In the genomic region with DNA sequence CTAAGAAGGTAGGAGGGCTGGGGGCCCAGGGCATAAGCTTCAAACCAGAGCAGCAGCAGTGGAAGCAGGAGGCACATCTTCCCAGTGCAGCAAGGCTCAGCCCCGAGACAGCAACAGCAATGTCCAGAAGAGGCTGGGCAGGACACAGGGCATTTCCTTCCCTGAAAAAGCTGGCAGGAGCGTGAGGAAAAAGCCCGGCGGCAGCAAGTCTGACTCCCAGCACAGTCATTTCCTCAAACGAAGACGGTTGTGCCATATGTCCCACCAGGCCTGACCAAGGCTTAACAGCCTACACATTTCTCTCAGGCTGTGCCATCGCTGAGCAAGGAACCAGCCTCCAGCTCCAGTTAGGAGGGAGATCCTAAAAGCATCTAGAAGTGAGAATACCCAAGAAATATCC, we compare ENCODE assay signal across 16 cellular contexts.
A peak's percentile ranks its signal among the peaks of the same experiment; 100 is the strongest.
DNase-seq lines count a peak whose midpoint lies in the region; ATAC-seq and TF ChIP-seq lines count a peak whose summit lies in the region.
"Had no signal": no experiment of that assay in that cellular context is flagged by ENCODE, and none has a peak within 500 bp of the region (broad histone marks: within the 10 kb centered on the region; RNA-seq: fewer than 3 reads in every experiment).

No MANE protein-coding gene starts in this region.

- no peak for TF ChIP-seq CTCF in cardiac fibroblast (IDR thresholded peaks at IDR 0.05; ENCODE audit: low read depth, low read length)
- TF ChIP-seq CTCF in neural crest cell (conservative IDR thresholded peaks at IDR 0.05) = no peak

- intact Hi-C loops in left cardiac atrium (cut with DNase I) = no loop called here
- intact Hi-C loops in Right ventricle myocardium superior (cut with DNase I) = no loop called here

- no peak overlapping the region for H3K4me3 ChIP-seq in cardiac fibroblast (replicated peaks in 1 of 2; ENCODE audit: low read depth in 2 of 2, low read length in 2 of 2)
- H3K4me3 ChIP-seq: SK-N-MC had no signal

- no peak overlapping the region for H3K4me3 Mint-ChIP-seq in neural crest cell
- H3K4me3 Mint-ChIP-seq: CD8-positive, alpha-beta T cell had no signal

- peaks cover 2% of the 10 kb centered on the region for H3K9me3 Mint-ChIP-seq in neural crest cell
- H3K9me3 Mint-ChIP-seq: CD8-positive, alpha-beta T cell had no signal

- H3K36me3 Mint-ChIP-seq in neural crest cell (ENCODE audit: low read depth) = peaks cover 2% of the 10 kb centered on the region
- H3K36me3 Mint-ChIP-seq: CD8-positive, alpha-beta T cell had no signal

- H3K27me3 Mint-ChIP-seq in neural crest cell (ENCODE audit: low read depth) = no peaks in the 10 kb centered on the region

- DNase-seq in left cardiac atrium (peak; percentile 37), Right ventricle myocardium superior (no peak), M059J (ENCODE audit: low read depth) (peak; percentile 23), cardiac fibroblast (ENCODE audit: low read depth in 2 of 2) (peak; percentile 5 to 9), neural crest cell (ENCODE audit: low read depth, low spot score) (no peak), NCI-H146 treated with DMSO at 0.1 percent for 48 hours (lab: John Stamatoyannopoulos, UW; ENCODE audit: unreplicated experiment) (no peak), SW480 (ENCODE audit: low spot score) (no peak)
- no peak for DNase-seq in effector CD4-positive, alpha-beta T cell
- DNase-seq: Calu3; CD8-positive, alpha-beta T cell; NCI-H1105; NCI-H1694 treated with DMSO at 0.1 percent for 48 hours; NCI-H748 treated with DMSO at 0.1 percent for 48 hours; NK-92 treated with Interleukin-12 subunit alpha and Interleukin-12 subunit beta, amount 100 ng/mL, for 24 hours; SHP77 had no signal

- ATAC-seq in left cardiac atrium = no peak
- ATAC-seq in Right ventricle myocardium superior (ENCODE audit: poor library complexity) = no peak
- ATAC-seq: CD8-positive, alpha-beta T cell had no signal

- H3K27ac Mint-ChIP-seq in neural crest cell (ENCODE audit: unreplicated experiment) = peak overlapping the region; percentile 27
- H3K27ac Mint-ChIP-seq: CD8-positive, alpha-beta T cell had no signal

- no peaks in the 10 kb centered on the region for H3K4me1 Mint-ChIP-seq in neural crest cell

Comparison
In these comparisons a context has a peak if more than half of its experiments do, and no peak if none do; other contexts are left out.
1. DNase-seq: peak in left cardiac atrium (single experiment), M059J (single experiment) and cardiac fibroblast (2 of 2); none in Right ventricle myocardium superior (single experiment), neural crest cell (single experiment), NCI-H146 treated with DMSO at 0.1 percent for 48 hours (single experiment), effector CD4-positive, alpha-beta T cell (single experiment) and SW480 (single experiment).